In the genomic region with DNA sequence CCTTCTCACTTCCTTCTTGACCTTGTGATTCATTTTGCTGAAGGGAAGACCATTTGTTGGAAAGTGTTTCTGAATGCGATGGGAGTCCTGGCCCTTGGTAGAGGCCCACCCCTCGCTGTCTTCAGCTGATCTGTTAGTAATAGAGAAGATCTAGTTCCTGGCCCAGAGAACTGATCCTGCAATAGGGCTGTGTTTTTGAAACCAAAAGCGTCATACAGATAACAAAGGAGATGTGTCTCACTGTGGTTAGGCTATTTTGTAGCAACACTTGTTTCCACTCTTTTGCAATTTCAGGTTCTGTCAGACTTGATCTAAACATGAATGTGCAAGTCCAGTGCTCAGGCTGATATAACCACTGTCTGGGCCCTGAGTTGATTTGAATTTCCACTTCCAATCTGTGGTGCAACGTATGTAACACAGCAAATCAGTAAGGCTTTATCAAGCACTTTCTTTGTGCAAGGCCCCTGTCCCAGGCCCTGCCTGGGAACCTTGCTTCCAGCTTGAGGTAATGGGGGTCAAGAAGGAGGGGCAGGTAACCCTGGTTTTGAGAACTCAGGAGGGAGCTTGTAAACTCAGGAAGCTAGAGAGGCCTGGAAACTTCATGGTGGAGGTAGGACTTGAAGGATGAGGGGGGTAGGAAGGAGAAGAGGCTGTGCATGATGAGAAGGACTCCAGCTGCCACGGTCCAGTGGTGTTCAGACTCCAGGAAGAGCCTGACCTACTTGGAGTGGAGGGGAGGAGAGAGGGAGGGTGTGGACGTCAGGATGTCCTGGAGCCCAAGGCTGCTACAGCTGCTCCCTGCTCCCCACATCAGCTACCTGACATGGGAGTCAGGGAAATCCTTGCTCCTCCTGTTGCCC, we compare ENCODE assay signal across 8 cellular contexts. TPM values are rescaled to one million over a fixed set of nuclear protein-coding genes. Genes with fewer than 3 reads are reported as not detected.
DNase-seq lines count a peak whose midpoint lies in the region; ATAC-seq and TF ChIP-seq lines count a peak whose summit lies in the region.

No MANE protein-coding gene starts in this region.

- H4K20me1 ChIP-seq in KMS-11 (ENCODE audit: insufficient read depth): no peaks in the 10 kb centered on the region

- in situ Hi-C loops in GM13977 (cut with MboI; ENCODE audit: low pct_unique_long_range_greater_than_20kb, low sequenced_read_pairs, unreplicated experiment): no loop called here

- DNase-seq in GM13977 (ENCODE audit: low spot score): peak; percentile 72
- peak; percentile 60 for DNase-seq in activated naive CD4-positive, alpha-beta T cell treated with anti-CD3 and anti-CD28 coated beads for 36 hours
- DNase-seq in natural killer cell: peak; percentile 37
- no peak for DNase-seq in activated gamma-delta T cell (lab: John Stamatoyannopoulos, UW)
- DNase-seq in T1000 (lab: John Stamatoyannopoulos, UW): no peak
- DNase-seq in NCI-H187 treated with DMSO at 0.1 percent for 48 hours (lab: John Stamatoyannopoulos, UW): no peak

- H3K27me3 ChIP-seq in KMS-11 (ENCODE audit: insufficient read depth, low read depth): no peaks in the 10 kb centered on the region

- H3K4me3 Mint-ChIP-seq in activated naive CD4-positive, alpha-beta T cell treated with anti-CD3 and anti-CD28 coated beads for 36 hours: no peak overlapping the region
- H3K4me3 Mint-ChIP-seq in natural killer cell: peak overlapping the region; percentile 87

- no peak for TF ChIP-seq CTCF in GM13977 (IDR thresholded peaks at IDR 0.05; ENCODE audit: extremely low read depth, insufficient read depth, missing control alignments)
- no peak for TF ChIP-seq CTCF in KMS-11 (conservative IDR thresholded peaks at IDR 0.05; ENCODE audit: low read depth, low read length)
- TF ChIP-seq CTCF in natural killer cell (IDR thresholded peaks at IDR 0.05): no peak

- CTCF ChIA-PET in activated naive CD4-positive, alpha-beta T cell treated with anti-CD3 and anti-CD28 coated beads for 36 hours (lab: Charles Lee): interaction anchor here (0.5 to 2.6 kb wide), 8 partner anchors 9 to 48 kb away, joined by 3 to 11 read pairs (median 4); a partner anchor contains a TSS

- H3K79me2 ChIP-seq in KMS-11 (ENCODE audit: insufficient read depth, low read depth): no peaks in the 10 kb centered on the region

- H3K27ac Mint-ChIP-seq in activated naive CD4-positive, alpha-beta T cell treated with anti-CD3 and anti-CD28 coated beads for 36 hours: peak overlapping the region; percentile 87
- H3K27ac Mint-ChIP-seq in natural killer cell: peak overlapping the region; percentile 95 to 99

- intact Hi-C loops in activated naive CD4-positive, alpha-beta T cell treated with anti-CD3 and anti-CD28 coated beads for 36 hours (cut with micrococcal nuclease): loop anchor here (1.0 to 5.0 kb wide), 6 partner anchors 10 to 177 kb away; a partner anchor contains a TSS
- intact Hi-C loops in natural killer cell (cut with micrococcal nuclease): loop anchor here (1.0 to 2.0 kb wide), 5 partner anchors 10 to 45 kb away; no protein-coding TSS in a partner anchor

- H2AFZ ChIP-seq in KMS-11 (ENCODE audit: low read depth): peak overlapping the region; percentile 99

- peaks cover 29% of the 10 kb centered on the region for H3K4me1 Mint-ChIP-seq in activated naive CD4-positive, alpha-beta T cell treated with anti-CD3 and anti-CD28 coated beads for 36 hours (ENCODE audit: low read depth)
- peaks cover 52 to 63% of the 10 kb centered on the region in 2 donors for H3K4me1 Mint-ChIP-seq in natural killer cell

- no peak overlapping the region for H3K4me3 ChIP-seq in KMS-11 (IDR thresholded peaks at IDR 0.05; ENCODE audit: insufficient read depth, low read depth, low read length)

- H3K9ac ChIP-seq in KMS-11: peak overlapping the region; percentile 73

- no peaks in the 10 kb centered on the region for H3K36me3 ChIP-seq in KMS-11 (ENCODE audit: insufficient read depth)

- ATAC-seq in GM21576 (IDR thresholded peaks at IDR 0.05; ENCODE audit: unreplicated experiment): peak; percentile 63
- peak; percentile 70 to 89 (median 84) for ATAC-seq in natural killer cell

- peak overlapping the region; percentile 97 for H3K27ac ChIP-seq in KMS-11

- H3K4me1 ChIP-seq in KMS-11 (ENCODE audit: low read depth, poor library complexity, severe bottlenecking): peaks cover 26% of the 10 kb centered on the region

- H3K9me3 Mint-ChIP-seq in activated naive CD4-positive, alpha-beta T cell treated with anti-CD3 and anti-CD28 coated beads for 36 hours: no peaks in the 10 kb centered on the region
- H3K9me3 Mint-ChIP-seq in natural killer cell: no peaks in the 10 kb centered on the region

- no peaks in the 10 kb centered on the region for H3K27me3 Mint-ChIP-seq in activated naive CD4-positive, alpha-beta T cell treated with anti-CD3 and anti-CD28 coated beads for 36 hours (ENCODE audit: low read depth)
- no peaks in the 10 kb centered on the region for H3K27me3 Mint-ChIP-seq in natural killer cell (ENCODE audit: low read depth in 2 of 2)

- peak overlapping the region; percentile 84 for H3K4me2 ChIP-seq in KMS-11

- H3K36me3 Mint-ChIP-seq in activated naive CD4-positive, alpha-beta T cell treated with anti-CD3 and anti-CD28 coated beads for 36 hours (ENCODE audit: low read depth): no peaks in the 10 kb centered on the region
- H3K36me3 Mint-ChIP-seq in natural killer cell: no peaks in the 10 kb centered on the region

RNA-seq across cellular contexts. Expression of a gene that starts 42.2 kb away (rescaled TPM):
- total RNA-seq in activated naive CD4-positive, alpha-beta T cell treated with anti-CD3 and anti-CD28 coated beads for 36 hours: 100 to 1,000 TPM; 197 to 198 TPM
- 100 to 1,000 TPM; 636 to 954 (median 778) TPM for total RNA-seq in natural killer cell

RNA-seq across cellular contexts. Expression of a gene that starts 57.1 kb away (rescaled TPM):
- 10 to 100 TPM; 10.1 to 10.6 TPM for total RNA-seq in activated naive CD4-positive, alpha-beta T cell treated with anti-CD3 and anti-CD28 coated beads for 36 hours
- total RNA-seq in natural killer cell: 1 to 10 TPM; 3.5 to 4.4 (median 4.0) TPM

Comparison
In these comparisons a context has a peak if more than half of its experiments do, and no peak if none do; other contexts are left out.
1. DNase-seq: peak in GM13977 (single experiment), activated naive CD4-positive, alpha-beta T cell treated with anti-CD3 and anti-CD28 coated beads for 36 hours (single experiment) and natural killer cell (single experiment); none in activated gamma-delta T cell (single experiment), T1000 (single experiment) and NCI-H187 treated with DMSO at 0.1 percent for 48 hours (single experiment).